Comparison of ENCODE assay signal across 16 cellular contexts in genomic region chr15:75319191-75319897, GRCh38. TPM values are rescaled to one million over a fixed set of nuclear protein-coding genes. Genes with fewer than 3 reads are reported as not detected.
"Had no signal": no experiment of that assay in that cellular context is flagged by ENCODE, and none has a peak within 500 bp of the region (broad histone marks: within the 10 kb centered on the region; RNA-seq: fewer than 3 reads in every experiment).

No MANE protein-coding gene starts in this region.

RNA-seq across cellular contexts. Expression of gene GOLGA6D, which starts 36.7 kb away (rescaled TPM):
- total RNA-seq: activated CD4-positive, alpha-beta T cell treated with anti-CD3 and anti-CD28 coated beads for 36 hours; activated CD4-positive, alpha-beta T cell treated with anti-CD3 and anti-CD28 coated beads, Interleukin-2, amount 10 ng/mL, durations not matched to agents 24 days and 14 days; activated CD8-positive, alpha-beta T cell treated with anti-CD3 and anti-CD28 coated beads, Interleukin-2, amount 10 ng/mL, durations not matched to agents 7 days and 5 days; astrocyte; bronchial epithelial cell; chondrocyte; colonic mucosa; dermis microvascular lymphatic vessel endothelial cell; endothelial cell of umbilical vein; esophagus squamous epithelium; foreskin keratinocyte; gastrocnemius medialis; heart left ventricle; T-helper 1 cell treated with Interleukin-12 subunit alpha and Interleukin-12 subunit beta and Interleukin-4 antibody, amounts not matched to agents 30 ng/mL and 1 ng/mL, for 36 hours had no signal
- polyA plus RNA-seq: endothelial cell of umbilical vein, esophagus, fibroblast of lung, foreskin keratinocyte, heart left ventricle had no signal
